10 cellular contexts compared by ENCODE assay signal in genomic region chr15:55402707-55403106, GRCh38. TPM values are rescaled to one million over a fixed set of nuclear protein-coding genes. Genes with fewer than 3 reads are reported as not detected.
DNase-seq lines count a peak whose midpoint lies in the region; ATAC-seq, FAIRE-seq and TF ChIP-seq lines count a peak whose summit lies in the region.
"Had no signal": no experiment of that assay in that cellular context is flagged by ENCODE, and none has a peak within 500 bp of the region (broad histone marks: within the 10 kb centered on the region; RNA-seq: fewer than 3 reads in every experiment).

No MANE protein-coding gene starts in this region.

- CTCF ChIA-PET in activated CD4-positive, alpha-beta memory T cell treated with anti-CD3 and anti-CD28 coated beads for 36 hours (lab: Charles Lee): interaction anchor here (1.6 kb wide), 1 partner anchor 37 kb away, joined by 4 read pairs; no protein-coding TSS in a partner anchor

- no peaks in the 10 kb centered on the region for H3K9me3 Mint-ChIP-seq in activated CD4-positive, alpha-beta memory T cell treated with anti-CD3 and anti-CD28 coated beads for 36 hours
- H3K9me3 Mint-ChIP-seq in naive thymus-derived CD8-positive, alpha-beta T cell: no peaks in the 10 kb centered on the region

- peak overlapping the region; percentile 60 for H3K27ac Mint-ChIP-seq in activated CD4-positive, alpha-beta memory T cell treated with anti-CD3 and anti-CD28 coated beads for 36 hours
- peak overlapping the region in 3 of 10 donors; percentile 4 to 37 (median 27) for H3K27ac Mint-ChIP-seq in naive thymus-derived CD8-positive, alpha-beta T cell

- H2AK5ac ChIP-seq in mesenchymal stem cell (ENCODE audit: low read length, severe bottlenecking): no peak overlapping the region

- H3K27me3 ChIP-seq in mesenchymal stem cell (ENCODE audit: control insufficient read depth in 1 of 2, insufficient read depth in 1 of 2, low read length in 2 of 2): no peaks in the 10 kb centered on the region
- H3K27me3 ChIP-seq: gastroesophageal sphincter had no signal

- H4K91ac ChIP-seq in mesenchymal stem cell (ENCODE audit: low read length): no peak overlapping the region

- no peak for TF ChIP-seq POLR2A in GM12891 (IDR thresholded peaks at IDR 0.05; ENCODE audit: low read depth, low read length)

- H3K4me1 ChIP-seq in mesenchymal stem cell (ENCODE audit: control insufficient read depth, insufficient read depth, low read depth, low read length): peaks cover 2% of the 10 kb centered on the region

- no peaks in the 10 kb centered on the region for H3K27me3 Mint-ChIP-seq in activated CD4-positive, alpha-beta memory T cell treated with anti-CD3 and anti-CD28 coated beads for 36 hours
- no peaks in the 10 kb centered on the region for H3K27me3 Mint-ChIP-seq in naive thymus-derived CD8-positive, alpha-beta T cell

- no peak overlapping the region for H2BK15ac ChIP-seq in mesenchymal stem cell (ENCODE audit: low read depth, poor library complexity, severe bottlenecking)

- H3K14ac ChIP-seq in mesenchymal stem cell (ENCODE audit: low read length in 2 of 2): no peak overlapping the region

- H3K18ac ChIP-seq in mesenchymal stem cell (ENCODE audit: low read depth in 1 of 2, low read length in 2 of 2): no peak overlapping the region

- no peak overlapping the region for H2BK120ac ChIP-seq in mesenchymal stem cell (ENCODE audit: low read depth, low read length)

- H3K9ac ChIP-seq in mesenchymal stem cell (ENCODE audit: low read length): peak overlapping the region; percentile 22

- no peak overlapping the region for H3K23ac ChIP-seq in mesenchymal stem cell (ENCODE audit: low read length in 2 of 2)

- peaks cover 15% of the 10 kb centered on the region for H3K79me1 ChIP-seq in mesenchymal stem cell (replicated peaks; ENCODE audit: low read length, poor library complexity, severe bottlenecking)

- H3K27ac ChIP-seq in mesenchymal stem cell (ENCODE audit: low read length, poor library complexity, severe bottlenecking): no peak overlapping the region

- FAIRE-seq in GM18507 (lab: Jason Lieb, UNC) (peak; percentile 72), GM12891 (lab: Jason Lieb, UNC) (no peak)

- H2BK5ac ChIP-seq in mesenchymal stem cell (ENCODE audit: low read depth, low read length, poor library complexity, severe bottlenecking): no peak overlapping the region

- H3K4me3 ChIP-seq in mesenchymal stem cell (ENCODE audit: insufficient read depth in 1 of 2, low read depth in 1 of 2, low read length in 2 of 2): no peak overlapping the region
- H3K4me3 ChIP-seq: gastroesophageal sphincter had no signal

- H3K4me2 ChIP-seq in mesenchymal stem cell (ENCODE audit: low read length, poor library complexity, severe bottlenecking): no peak overlapping the region

- intact Hi-C loops in activated CD4-positive, alpha-beta memory T cell treated with anti-CD3 and anti-CD28 coated beads for 36 hours (cut with micrococcal nuclease): loop anchor here (2.0 to 10.0 kb wide), 2 partner anchors 126 to 642 kb away; no protein-coding TSS in a partner anchor

- H3K36me3 Mint-ChIP-seq in activated CD4-positive, alpha-beta memory T cell treated with anti-CD3 and anti-CD28 coated beads for 36 hours: peaks cover 14% of the 10 kb centered on the region
- peaks cover 6 to 16% (median 10%) of the 10 kb centered on the region in 3 donors for H3K36me3 Mint-ChIP-seq in naive thymus-derived CD8-positive, alpha-beta T cell

- peaks cover 0 to 2% of the 10 kb centered on the region in 2 experiments for H3K36me3 ChIP-seq in mesenchymal stem cell (ENCODE audit: control insufficient read depth in 1 of 2, insufficient read depth in 2 of 2, low read depth in 1 of 2, low read length in 2 of 2)
- H3K36me3 ChIP-seq: gastroesophageal sphincter had no signal

- H3K4me3 Mint-ChIP-seq in activated CD4-positive, alpha-beta memory T cell treated with anti-CD3 and anti-CD28 coated beads for 36 hours: no peak overlapping the region
- H3K4me3 Mint-ChIP-seq in naive thymus-derived CD8-positive, alpha-beta T cell: no peak overlapping the region

- H2AFZ ChIP-seq in mesenchymal stem cell (ENCODE audit: low read depth, low read length): no peak overlapping the region

- H2BK12ac ChIP-seq in mesenchymal stem cell (ENCODE audit: low read length in 2 of 2): no peak overlapping the region

- no peak for DNase-seq in GM18507 (ENCODE audit: extremely low spot score, insufficient read length, low read depth)
- no peak for DNase-seq in activated CD4-positive, alpha-beta memory T cell treated with anti-CD3 and anti-CD28 coated beads for 36 hours
- DNase-seq in mesenchymal stem cell: peak; percentile 23
- no peak for DNase-seq in GM12891 (ENCODE audit: insufficient read length, low spot score)
- no peak for DNase-seq in naive thymus-derived CD8-positive, alpha-beta T cell
- no peak for DNase-seq in HUDEP-2 (lab: John Stamatoyannopoulos, UW; ENCODE audit: unreplicated experiment in 76 of 76)
- DNase-seq: posterior cingulate gyrus had no signal

- no peak overlapping the region for H3K4ac ChIP-seq in mesenchymal stem cell (ENCODE audit: low read depth in 1 of 2, low read length in 2 of 2)

- peak; percentile 47 for ATAC-seq in GM21786 (IDR thresholded peaks at IDR 0.05; ENCODE audit: unreplicated experiment)
- no peak for ATAC-seq in naive thymus-derived CD8-positive, alpha-beta T cell
- no peak for ATAC-seq in GM19023 (IDR thresholded peaks at IDR 0.05; ENCODE audit: unreplicated experiment)
- ATAC-seq: gastroesophageal sphincter had no signal

- POLR2A ChIA-PET in activated CD4-positive, alpha-beta memory T cell treated with anti-CD3 and anti-CD28 coated beads for 36 hours (lab: Charles Lee): interaction anchor here (0.5 kb wide), 1 partner anchor 96 kb away, joined by 3 read pairs; no protein-coding TSS in a partner anchor
- POLR2A ChIA-PET in naive thymus-derived CD8-positive, alpha-beta T cell (lab: Charles Lee): no interaction called here

- no peak overlapping the region for H4K8ac ChIP-seq in mesenchymal stem cell (ENCODE audit: low read length)

- H3K4me1 Mint-ChIP-seq in activated CD4-positive, alpha-beta memory T cell treated with anti-CD3 and anti-CD28 coated beads for 36 hours (ENCODE audit: low read depth): peaks cover 41% of the 10 kb centered on the region
- peaks cover 15 to 53% (median 48%) of the 10 kb centered on the region in 4 donors for H3K4me1 Mint-ChIP-seq in naive thymus-derived CD8-positive, alpha-beta T cell

- H3K9me3 ChIP-seq in mesenchymal stem cell (ENCODE audit: control insufficient read depth, low read length): no peaks in the 10 kb centered on the region
- H3K9me3 ChIP-seq: gastroesophageal sphincter had no signal

TF ChIP-seq in GM12891, 5 proteins besides CTCF, POLR2A, EP300 and RAD21:
- TF ChIP-seq POU2F2 (IDR thresholded peaks at IDR 0.05; ENCODE audit: low read depth, low read length) (no peak), POLR2AphosphoS5 (IDR thresholded peaks at IDR 0.05; ENCODE audit: low read depth, low read length) (no peak), SPI1 (IDR thresholded peaks at IDR 0.05; ENCODE audit: low read depth, low read length) (no peak), PAX5 (IDR thresholded peaks at IDR 0.05; ENCODE audit: insufficient read depth, low read length, severe bottlenecking) (no peak), TAF1 (IDR thresholded peaks at IDR 0.05; ENCODE audit: low read depth, low read length) (no peak)

RNA-seq across cellular contexts. Expression of gene CCPG1, which starts 5.5 kb away (rescaled TPM):
- total RNA-seq in activated CD4-positive, alpha-beta memory T cell treated with anti-CD3 and anti-CD28 coated beads for 36 hours: 10 to 100 TPM; 14.4 to 16.5 TPM
- polyA plus RNA-seq in mesenchymal stem cell (2013, experiment 1 of 2): 131 TPM
- 137 TPM for polyA plus RNA-seq in mesenchymal stem cell (2013, experiment 2 of 2)
- 2.8 TPM for polyA plus RNA-seq in GM12891 (2012; ENCODE audit: low read depth, missing spikeins)
- total RNA-seq in naive thymus-derived CD8-positive, alpha-beta T cell: 10 to 100 TPM; 30.4 to 30.9 TPM
- polyA plus RNA-seq in naive thymus-derived CD8-positive, alpha-beta T cell: 10 to 100 TPM; 13.1 to 30.4 (median 29.2) TPM

RNA-seq across cellular contexts. Expression of gene PIERCE2, which starts 5.6 kb away (rescaled TPM):
- total RNA-seq in activated CD4-positive, alpha-beta memory T cell treated with anti-CD3 and anti-CD28 coated beads for 36 hours: under 1 TPM in 1 of 2 experiments, not detected in 1; 0.34 TPM
- polyA plus RNA-seq in mesenchymal stem cell (2013, experiment 1 of 2): 16.7 TPM
- polyA plus RNA-seq in mesenchymal stem cell (2013, experiment 2 of 2): 15.2 TPM
- 0.41 TPM for polyA plus RNA-seq in GM12891 (2012; ENCODE audit: low read depth, missing spikeins)
- total RNA-seq in naive thymus-derived CD8-positive, alpha-beta T cell: not detected
- under 1 TPM in 2 of 3 donors, not detected in 1; 0.44 to 0.50 TPM for polyA plus RNA-seq in naive thymus-derived CD8-positive, alpha-beta T cell
